In the genomic region with DNA sequence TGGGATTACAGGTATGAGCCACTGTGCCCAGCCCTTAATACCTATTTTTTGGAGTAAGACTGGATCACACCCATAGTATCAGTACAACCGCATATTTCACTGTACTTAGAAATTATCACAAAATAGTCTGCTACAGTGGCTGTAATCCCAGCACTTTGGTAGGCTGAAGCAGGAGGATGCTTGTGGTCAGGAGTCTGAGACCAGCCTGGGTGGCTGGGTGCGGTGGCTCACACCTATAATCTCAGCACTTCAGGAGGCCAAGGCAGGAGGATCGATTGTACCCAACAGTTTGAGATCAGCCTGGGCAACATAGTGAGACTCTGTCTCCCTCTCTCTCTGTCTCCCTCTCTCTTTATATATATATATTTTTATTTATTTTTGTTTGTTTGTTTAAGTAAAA, we compare ENCODE assay signal across 6 cellular contexts.
"Had no signal": no experiment of that assay in that cellular context is flagged by ENCODE, and none has a peak within 500 bp of the region (broad histone marks: within the 10 kb centered on the region; RNA-seq: fewer than 3 reads in every experiment).

No MANE protein-coding gene starts in this region.

- H3K27ac Mint-ChIP-seq: GM23338, H9 had no signal

- H3K4me3 Mint-ChIP-seq: GM23338, H9 had no signal

- H3K4me3 ChIP-seq: GM23338, K562 had no signal

- ATAC-seq: GM23338, HepG2, K562 had no signal

- DNase-seq: H9, HCEC 1CT, KG1 had no signal

- H2AFZ ChIP-seq: GM23338 had no signal

- H3K4me2 ChIP-seq: GM23338 had no signal

- H3K9me3 Mint-ChIP-seq: GM23338, H9 had no signal
